1 cellular context compared by ENCODE assay signal in the genomic region with DNA sequence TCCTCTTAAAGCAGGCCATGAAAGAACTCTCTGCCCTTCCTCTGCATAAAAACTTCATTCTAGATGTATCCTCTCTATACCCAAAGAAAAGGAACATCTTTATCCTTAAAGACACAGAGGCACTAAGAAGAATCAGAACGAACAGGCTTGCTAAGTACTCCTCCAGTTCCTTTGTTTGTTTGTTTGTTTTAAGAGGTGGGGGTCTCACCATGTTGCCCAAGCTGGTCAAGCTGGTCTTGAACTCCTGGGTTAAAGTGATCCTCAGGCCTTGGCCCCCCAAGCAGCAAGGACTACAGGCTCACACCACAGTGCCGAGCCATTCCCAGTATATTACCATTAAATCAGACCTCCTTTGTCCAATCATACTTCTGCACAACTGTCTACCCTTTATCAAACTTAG.
TF ChIP-seq lines count a peak whose summit lies in the region.

No MANE protein-coding gene starts in this region.

TF ChIP-seq in H1, 55 proteins besides CTCF, POLR2A, EP300 and RAD21:
- TF ChIP-seq NRF1 (IDR thresholded peaks at IDR 0.05; ENCODE audit: low read depth, low read length) (no peak), CREB1 (IDR thresholded peaks at IDR 0.05) (no peak), CTBP2 (IDR thresholded peaks at IDR 0.05; ENCODE audit: borderline replicate concordance, insufficient read depth, insufficient read length, low read length) (no peak), CBX8 (IDR thresholded peaks at IDR 0.05; ENCODE audit: borderline replicate concordance, low read depth, low read length) (no peak)
